Comparison of ENCODE assay signal across 7 cellular contexts in the genomic region with DNA sequence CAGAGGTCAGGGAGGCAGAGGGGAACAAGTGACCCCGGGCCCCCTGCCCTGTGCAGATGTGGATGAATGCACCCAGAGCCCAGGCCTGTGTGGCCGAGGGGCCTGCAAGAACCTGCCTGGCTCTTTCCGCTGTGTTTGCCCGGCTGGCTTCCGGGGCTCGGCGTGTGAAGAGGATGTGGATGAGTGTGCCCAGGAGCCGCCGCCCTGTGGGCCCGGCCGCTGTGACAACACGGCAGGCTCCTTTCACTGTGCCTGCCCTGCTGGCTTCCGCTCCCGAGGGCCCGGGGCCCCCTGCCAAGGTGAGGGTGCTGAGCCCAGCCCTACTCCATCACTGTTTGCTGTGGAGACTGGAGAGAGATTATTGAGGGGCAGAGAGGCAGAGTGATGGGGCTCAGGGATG. TPM values are rescaled to one million over a fixed set of nuclear protein-coding genes. Genes with fewer than 3 reads are reported as not detected.
DNase-seq lines count a peak whose midpoint lies in the region; ATAC-seq, FAIRE-seq and TF ChIP-seq lines count a peak whose summit lies in the region.

No MANE protein-coding gene starts in this region.

- H2BK12ac ChIP-seq in H1 (ENCODE audit: low read depth, low read length), result no peak overlapping the region

- TF ChIP-seq CTCF in GM23338 (conservative IDR thresholded peaks at IDR 0.05; ENCODE audit: low read depth in 2 of 2) (no peak), H1 (IDR thresholded peaks at IDR 0.05; ENCODE audit: control extremely low read depth in 1 of 3, insufficient read depth in 1 of 3, low read depth in 1 of 3, low read length in 3 of 3) (no peak)

- no peak for DNase-seq in GM23338 (ENCODE audit: low spot score)
- DNase-seq in SHP77 treated with DMSO at 0.1 percent for 48 hours (lab: John Stamatoyannopoulos, UW), result peak; percentile 25
- DNase-seq in H1 (ENCODE audit: low read depth in 1 of 2, low spot score in 2 of 2), result no peak
- DNase-seq in small intestine, result peak; percentile 22
- no peak for DNase-seq in NCI-H2171 (lab: John Stamatoyannopoulos, UW)
- no peak for DNase-seq in NCI-H2107 treated with DMSO at 0.1 percent for 48 hours (lab: John Stamatoyannopoulos, UW; ENCODE audit: unreplicated experiment)

- H3K36me3 ChIP-seq in GM23338 (ENCODE audit: insufficient read depth) (no peaks in the 10 kb centered on the region), H1 (ENCODE audit: control insufficient read depth in 2 of 4, insufficient read depth in 4 of 4, low read length in 3 of 4) (peaks cover 0 to 3% (median 0%) of the 10 kb centered on the region in 4 experiments; a peak in 2 of 8 replicates), small intestine (ENCODE audit: control insufficient read depth in 2 of 2, insufficient read depth in 2 of 2, low read length in 2 of 2) (no peaks in the 10 kb centered on the region)

- no peak for TF ChIP-seq RAD21 in H1 (IDR thresholded peaks at IDR 0.05 in 1 of 2, conservative IDR thresholded peaks at IDR 0.05 in 1 of 2; ENCODE audit: low read depth in 2 of 2, low read length in 2 of 2)

- 0 out of 2 replicates have a peak overlapping the region, but pooled peaks have one; percentile 70 for H2AK5ac ChIP-seq in H1 (ENCODE audit: low read depth, low read length)

- H3K4me2 ChIP-seq in GM23338, result peak overlapping the region; percentile 95; the same call in 1 of the 2 replicates
- H3K4me2 ChIP-seq in H1 (ENCODE audit: insufficient read depth in 1 of 2, low read depth in 2 of 2, low read length in 2 of 2), result peak overlapping the region in 1 of 2 experiments; percentile 66; a peak in 1 of 4 replicates

- H4K91ac ChIP-seq in H1 (replicated peaks; ENCODE audit: insufficient read length, low read length), result no peak overlapping the region

- no peak overlapping the region; the same call in 2 of the 3 replicates for H3K4me3 Mint-ChIP-seq in GM23338

- H3K27ac ChIP-seq in GM23338 (ENCODE audit: low read depth), result no peak overlapping the region
- no peak overlapping the region for H3K27ac ChIP-seq in H1 (ENCODE audit: low read depth, low read length)
- H3K27ac ChIP-seq in small intestine (ENCODE audit: low read depth in 1 of 2, low read length in 1 of 2), result peak overlapping the region; percentile 86 to 90

- H3K23ac ChIP-seq in H1 (ENCODE audit: insufficient read length), result no peak overlapping the region

- H3K14ac ChIP-seq in H1 (ENCODE audit: insufficient read length), result no peak overlapping the region

- H4K5ac ChIP-seq in H1 (ENCODE audit: insufficient read length, low read depth, low read length), result no peak overlapping the region

- no peak overlapping the region for H3K9ac ChIP-seq in H1 (replicated peaks in 1 of 4; ENCODE audit: extremely low read depth in 1 of 4, low read depth in 3 of 4, low read length in 3 of 4)

- FAIRE-seq in H1 (lab: Jason Lieb, UNC) (no peak), small intestine (lab: Jason Lieb, UNC) (no peak)

- H3K9me3 Mint-ChIP-seq in GM23338, result no peaks in the 10 kb centered on the region; the same call in none of the 3 replicates

- no peak overlapping the region for H2BK120ac ChIP-seq in H1 (replicated peaks; ENCODE audit: low read depth, low read length)

- peaks cover 10% of the 10 kb centered on the region; the same call in 2 of the 3 replicates for H3K36me3 Mint-ChIP-seq in GM23338 (ENCODE audit: low read depth)

- WGBS in H1 (ENCODE audit: extremely low coverage in 1 of 2, insufficient coverage in 1 of 2, insufficient read length in 1 of 2, insufficient replicate concordance in 2 of 2, low coverage in 1 of 2, low lambda C conversion rate in 2 of 2, missing lambda C conversion rate in 1 of 2), 2 experiments, result 89% methylated on average over 15 of the region's 15 CpGs; no CpG with 5 or more reads in 1 of the 2 experiments
- 65 to 77% (median 76%) methylated on average over 14 to 15 of the region's 15 CpGs for WGBS in small intestine, 3 donors

- no peak overlapping the region for H2BK20ac ChIP-seq in H1 (ENCODE audit: low read length)

- peaks cover 3% of the 10 kb centered on the region for H4K20me1 ChIP-seq in GM23338 (replicated peaks; ENCODE audit: insufficient read depth)
- H4K20me1 ChIP-seq in H1 (replicated peaks in 1 of 2; ENCODE audit: control insufficient read depth in 1 of 2, insufficient read depth in 2 of 2, low read length in 2 of 2), result peaks cover 6 to 7% of the 10 kb centered on the region in 2 experiments

- H3K4me3 ChIP-seq in GM23338, result no peak overlapping the region
- H3K4me3 ChIP-seq in H1 (ENCODE audit: extremely low read depth in 1 of 4, insufficient read depth in 2 of 4, low read depth in 3 of 4, low read length in 4 of 4), result no peak overlapping the region
- H3K4me3 ChIP-seq in small intestine (ENCODE audit: low read depth in 1 of 2, low read length in 2 of 2), result no peak overlapping the region

- H2BK15ac ChIP-seq in H1 (ENCODE audit: low read length), result no peak overlapping the region

- no peak overlapping the region for H2AFZ ChIP-seq in GM23338
- no peak overlapping the region for H2AFZ ChIP-seq in H1 (ENCODE audit: low read length)

- peaks cover 25% of the 10 kb centered on the region for H3K23me2 ChIP-seq in H1 (ENCODE audit: low read depth, low read length)

- H3K27me3 Mint-ChIP-seq in GM23338 (ENCODE audit: insufficient read depth, low read depth, poor library complexity), result peaks cover 74% of the 10 kb centered on the region

- POLR2A ChIA-PET in H1 (lab: Charles Lee; ENCODE audit: partially characterized antibody), result interaction anchor here (1.2 to 1.3 kb wide), 2 partner anchors 16 to 190 kb away, joined by 3 read pairs; no protein-coding TSS in a partner anchor

- no peak for TF ChIP-seq EP300 in H1 (IDR thresholded peaks at IDR 0.05; ENCODE audit: borderline replicate concordance in 1 of 2, low read depth in 2 of 2, low read length in 2 of 2)

- H3K4ac ChIP-seq in H1 (replicated peaks; ENCODE audit: insufficient read length, low read depth, low read length), result no peak overlapping the region

- no peak for ATAC-seq in GM23338
- ATAC-seq in HG03135 (IDR thresholded peaks at IDR 0.05; ENCODE audit: unreplicated experiment), result no peak

- CTCF ChIA-PET in H1 (lab: Charles Lee; ENCODE audit: partially characterized antibody), result interaction anchor here (0.8 to 2.6 kb wide), 5 partner anchors 9 to 101 kb away, joined by 3 to 14 read pairs (median 4); partner anchors contain the start of gene LTBP4

- no peak overlapping the region for H3K27ac Mint-ChIP-seq in GM23338

- peaks cover 11% of the 10 kb centered on the region; the same call in 1 of the 2 replicates for H3K4me1 ChIP-seq in GM23338 (ENCODE audit: insufficient read depth)
- H3K4me1 ChIP-seq in H1 (replicated peaks in 1 of 4; ENCODE audit: control insufficient read depth in 3 of 4, insufficient read depth in 4 of 4, low read length in 3 of 4), result peaks cover 3 to 13% (median 10%) of the 10 kb centered on the region in 4 experiments; a peak in 6 of 7 replicates
- peaks cover 2 to 4% of the 10 kb centered on the region in 2 donors for H3K4me1 ChIP-seq in small intestine (ENCODE audit: control insufficient read depth in 2 of 2, insufficient read depth in 1 of 2, low read depth in 1 of 2, low read length in 1 of 2)

- peaks cover 19% of the 10 kb centered on the region; the same call in 1 of the 2 replicates for H3F3A ChIP-seq in GM23338 (replicated peaks; ENCODE audit: low read depth)

- peaks cover 39% of the 10 kb centered on the region for H3K4me1 Mint-ChIP-seq in GM23338

- H3K27me3 ChIP-seq in GM23338 (ENCODE audit: insufficient read depth), result peaks cover 63% of the 10 kb centered on the region
- H3K27me3 ChIP-seq in H1 (replicated peaks in 1 of 4; ENCODE audit: control insufficient read depth in 3 of 4, extremely low read depth in 1 of 4, insufficient read depth in 3 of 4, low read length in 3 of 4), result peaks cover 2 to 54% (median 49%) of the 10 kb centered on the region in 4 experiments
- H3K27me3 ChIP-seq in small intestine (ENCODE audit: control insufficient read depth in 2 of 2, insufficient read depth in 2 of 2, low read length in 2 of 2), result no peaks in the 10 kb centered on the region

- H3K9me3 ChIP-seq in H1 (ENCODE audit: insufficient read depth in 2 of 2, low read depth in 1 of 2, low read length in 1 of 2) (no peaks in the 10 kb centered on the region), small intestine (ENCODE audit: control insufficient read depth, low read depth) (no peaks in the 10 kb centered on the region)

- no peaks in the 10 kb centered on the region for H3K79me2 ChIP-seq in GM23338 (replicated peaks; ENCODE audit: insufficient read depth)
- no peaks in the 10 kb centered on the region for H3K79me2 ChIP-seq in H1 (ENCODE audit: control insufficient read depth in 1 of 2, insufficient read depth in 2 of 2, low read length in 2 of 2)

- H3K9me2 ChIP-seq in GM23338 (ENCODE audit: insufficient read depth), result no peaks in the 10 kb centered on the region

- H4K8ac ChIP-seq in H1 (ENCODE audit: extremely low read depth, insufficient read depth, low read length), result no peak overlapping the region

- no peaks in the 10 kb centered on the region for H3K79me1 ChIP-seq in H1 (ENCODE audit: low read depth, low read length)

- H2BK5ac ChIP-seq in H1 (ENCODE audit: low read depth, low read length), result no peak overlapping the region

- no peak overlapping the region for H3K18ac ChIP-seq in H1 (ENCODE audit: extremely low read depth, low read length)

- H3K56ac ChIP-seq in H1 (replicated peaks; ENCODE audit: insufficient read length, low read depth, low read length), result no peak overlapping the region

- no peak for TF ChIP-seq POLR2A in H1 (IDR thresholded peaks at IDR 0.05; ENCODE audit: control extremely low read depth in 1 of 2, low read depth in 2 of 2, low read length in 2 of 2)

RNA-seq across cellular contexts. Expression of gene LTBP4, which starts 9.9 kb away (rescaled TPM):
- total RNA-seq in GM23338 (2014; rRNA removed; shearing (Covaris generic)), result 53.2 and 65.0 TPM in 2 replicates
- polyA plus RNA-seq in GM23338 (2016; fragmentation: Nextera tagmentation; extraction: Ambion mirVana), result 48.4 and 50.3 TPM in 2 replicates
- total RNA-seq in H1 (2021; fragmentation: NEBNext Ultra II Directional; extraction: Animal tissue kit (Norgen Biotek cat#: 25700)), result 75.3 and 77.1 TPM in 2 replicates
- 54.5 and 111 TPM in 2 replicates for polyA plus RNA-seq in H1 (2011; rRNA removed)
- 68.6 TPM for polyA plus RNA-seq in H1 (2011; cell fraction: cytosol; rRNA removed)
- polyA plus RNA-seq in H1 (2011; cell fraction: nucleus; rRNA removed), result 270 TPM
- polyA plus RNA-seq in H1 (2012, experiment 1 of 2), result 51.9 to 154 TPM (median 115 TPM) in 4 replicates
- 94.0 TPM for polyA plus RNA-seq in H1 (2012, experiment 2 of 2)
- 67.1 TPM for polyA plus RNA-seq in H1 (2013, experiment 1 of 2)
- 56.9 TPM for polyA plus RNA-seq in H1 (2013, experiment 2 of 2)
- 21.2 and 23.9 TPM in 2 replicates for polyA minus RNA-seq in H1 (2011; rRNA and poly(A)+ RNA removed)
- polyA minus RNA-seq in H1 (2011; cell fraction: cytosol; rRNA and poly(A)+ RNA removed), result 61.7 TPM
- polyA minus RNA-seq in H1 (2011; cell fraction: nucleus; rRNA and poly(A)+ RNA removed), result 58.2 TPM
- 100 to 1,000 TPM in 1 of 3 donors, 10 to 100 TPM in 2; 63.3 to 162 (median 69.2) TPM for polyA plus RNA-seq in small intestine

RNA-seq across cellular contexts. Expression of gene SHKBP1, which starts 34.4 kb away (rescaled TPM):
- 60.0 and 63.2 TPM in 2 replicates for total RNA-seq in GM23338 (2014; rRNA removed; shearing (Covaris generic))
- polyA plus RNA-seq in GM23338 (2016; fragmentation: Nextera tagmentation; extraction: Ambion mirVana), result 69.8 and 74.6 TPM in 2 replicates
- 72.8 and 74.6 TPM in 2 replicates for total RNA-seq in H1 (2021; fragmentation: NEBNext Ultra II Directional; extraction: Animal tissue kit (Norgen Biotek cat#: 25700))
- 98.8 and 158 TPM in 2 replicates for polyA plus RNA-seq in H1 (2011; rRNA removed)
- 81.1 TPM for polyA plus RNA-seq in H1 (2011; cell fraction: cytosol; rRNA removed)
- polyA plus RNA-seq in H1 (2011; cell fraction: nucleus; rRNA removed), result 207 TPM
- polyA plus RNA-seq in H1 (2012, experiment 1 of 2), result 79.8 to 106 TPM (median 102 TPM) in 4 replicates
- 95.8 TPM for polyA plus RNA-seq in H1 (2012, experiment 2 of 2)
- 79.2 TPM for polyA plus RNA-seq in H1 (2013, experiment 1 of 2)
- polyA plus RNA-seq in H1 (2013, experiment 2 of 2), result 73.3 TPM
- 44.1 and 59.2 TPM in 2 replicates for polyA minus RNA-seq in H1 (2011; rRNA and poly(A)+ RNA removed)
- polyA minus RNA-seq in H1 (2011; cell fraction: cytosol; rRNA and poly(A)+ RNA removed), result 83.1 TPM
- 68.1 TPM for polyA minus RNA-seq in H1 (2011; cell fraction: nucleus; rRNA and poly(A)+ RNA removed)
- polyA plus RNA-seq in small intestine, result 10 to 100 TPM; 56.6 to 70.3 (median 64.2) TPM

Comparison
In these comparisons a context has a peak if more than half of its experiments do, and no peak if none do; other contexts are left out.
1. DNase-seq: peak in SHP77 treated with DMSO at 0.1 percent for 48 hours (single experiment) and small intestine (single experiment); none in GM23338 (single experiment), H1 (0 of 2), NCI-H2171 (single experiment) and NCI-H2107 treated with DMSO at 0.1 percent for 48 hours (single experiment).
2. H3K27ac ChIP-seq: peak in small intestine (2 of 2); none in GM23338 (single experiment) and H1 (single experiment).